In genomic region chr2:223697316-223697875, GRCh38 we compare ENCODE assay signal across 18 cellular contexts.
DNase-seq lines count a peak whose midpoint lies in the region; ATAC-seq and TF ChIP-seq lines count a peak whose summit lies in the region.
"Had no signal": no experiment of that assay in that cellular context is flagged by ENCODE, and none has a peak within 500 bp of the region (broad histone marks: within the 10 kb centered on the region; RNA-seq: fewer than 3 reads in every experiment).

No MANE protein-coding gene starts in this region.

- H3K4me3 Mint-ChIP-seq in stimulated activated naive B cell treated with anti-CD40 and anti-IgM and Interleukin-4, amounts not matched to agents 10 μg/mL and 1 μg/mL and 100 μg/mL, for 72 hours = no peak overlapping the region
- H3K4me3 Mint-ChIP-seq: CD4-positive, CD25-positive, alpha-beta regulatory T cell; GM23338 had no signal

- no peaks in the 10 kb centered on the region for H3K79me2 ChIP-seq in SK-N-SH (ENCODE audit: insufficient read depth)
- H3K79me2 ChIP-seq in fibroblast of lung (ENCODE audit: control insufficient read depth, insufficient read depth, low read length) = no peaks in the 10 kb centered on the region
- H3K79me2 ChIP-seq in smooth muscle cell (ENCODE audit: low read depth) = no peaks in the 10 kb centered on the region

- TF ChIP-seq CTCF in SK-N-SH (IDR thresholded peaks at IDR 0.05) = no peak
- no peak for TF ChIP-seq CTCF in fibroblast of lung (conservative IDR thresholded peaks at IDR 0.05 in 1 of 2, IDR thresholded peaks at IDR 0.05 in 1 of 2; ENCODE audit: low read depth in 1 of 2, low read length in 2 of 2)
- no peak for TF ChIP-seq CTCF in smooth muscle cell (IDR thresholded peaks at IDR 0.05; ENCODE audit: borderline replicate concordance, insufficient read depth, poor library complexity, severe bottlenecking)

- H3K27me3 ChIP-seq in SK-N-SH (ENCODE audit: insufficient read depth) (no peaks in the 10 kb centered on the region), fibroblast of lung (ENCODE audit: control insufficient read depth, insufficient read depth, low read length) (no peaks in the 10 kb centered on the region), smooth muscle cell (ENCODE audit: low read depth) (no peaks in the 10 kb centered on the region)

- peak overlapping the region; percentile 12; the same call in 1 of the 2 replicates for H3K9ac ChIP-seq in SK-N-SH
- H3K9ac ChIP-seq in fibroblast of lung (ENCODE audit: insufficient read depth, low read length) = no peak overlapping the region
- H3K9ac ChIP-seq in smooth muscle cell (ENCODE audit: low read depth) = no peak overlapping the region
- H3K9ac ChIP-seq: KMS-11 had no signal

- TF ChIP-seq RAD21 in SK-N-SH (IDR thresholded peaks at IDR 0.05; ENCODE audit: low read length) = no peak

- H3K4me3 ChIP-seq in SK-N-SH (ENCODE audit: low read depth in 2 of 2, low read length in 1 of 2) (no peak overlapping the region), fibroblast of lung (replicated peaks in 1 of 4; ENCODE audit: control extremely low read depth in 1 of 4, insufficient read depth in 1 of 4, low read depth in 3 of 4, low read length in 4 of 4) (no peak overlapping the region), smooth muscle cell (no peak overlapping the region)
- H3K4me3 ChIP-seq: GM23338 had no signal

- 15% methylated on average over 2 of the region's 2 CpGs for WGBS in SK-N-SH (ENCODE audit: low lambda C conversion rate)
- 91% methylated on average over 2 of the region's 2 CpGs for WGBS in smooth muscle cell (ENCODE audit: low lambda C conversion rate)

- no peak overlapping the region for H2AFZ ChIP-seq in SK-N-SH (ENCODE audit: low read depth)
- no peak overlapping the region for H2AFZ ChIP-seq in fibroblast of lung (ENCODE audit: low read length)
- no peak overlapping the region for H2AFZ ChIP-seq in smooth muscle cell (ENCODE audit: low read depth)
- H2AFZ ChIP-seq: GM23338 had no signal

- H3K4me1 ChIP-seq in SK-N-SH (ENCODE audit: control insufficient read depth in 1 of 2, insufficient read depth in 2 of 2, low read depth in 1 of 2, low read length in 1 of 2) (peaks cover 0 to 45% of the 10 kb centered on the region in 2 experiments; a peak in 3 of 4 replicates), fibroblast of lung (ENCODE audit: control insufficient read depth, extremely low read depth, insufficient read depth, low read length) (peaks cover 7% of the 10 kb centered on the region), smooth muscle cell (ENCODE audit: low read depth) (no peaks in the 10 kb centered on the region)

- CTCF ChIA-PET in SK-N-SH (lab: Yijun Ruan, JAX) = no interaction called here

- H3K36me3 Mint-ChIP-seq in stimulated activated naive B cell treated with anti-CD40 and anti-IgM and Interleukin-4, amounts not matched to agents 10 μg/mL and 1 μg/mL and 100 μg/mL, for 72 hours = no peaks in the 10 kb centered on the region

- no peaks in the 10 kb centered on the region for H3K4me1 Mint-ChIP-seq in stimulated activated naive B cell treated with anti-CD40 and anti-IgM and Interleukin-4, amounts not matched to agents 10 μg/mL and 1 μg/mL and 100 μg/mL, for 72 hours

- H3K27ac Mint-ChIP-seq in stimulated activated naive B cell treated with anti-CD40 and anti-IgM and Interleukin-4, amounts not matched to agents 10 μg/mL and 1 μg/mL and 100 μg/mL, for 72 hours = no peak overlapping the region
- H3K27ac Mint-ChIP-seq: CD4-positive, CD25-positive, alpha-beta regulatory T cell; GM23338 had no signal

- DNase-seq in NCI-H510A treated with DMSO at 0.1 percent for 48 hours (lab: John Stamatoyannopoulos, UW) = peak; percentile 28
- DNase-seq in NCI-H510A (lab: John Stamatoyannopoulos, UW) = no peak
- DNase-seq in SK-N-SH = no peak
- peak; percentile 12 to 41 for DNase-seq in fibroblast of lung (ENCODE audit: low read depth in 2 of 2)
- DNase-seq in smooth muscle cell (lab: John Stamatoyannopoulos, UW; ENCODE audit: unreplicated experiment) = no peak
- DNase-seq in stimulated activated naive B cell treated with anti-CD40 and anti-IgM and Interleukin-4, amounts not matched to agents 10 μg/mL and 1 μg/mL and 100 μg/mL, for 72 hours = no peak
- DNase-seq: AML-193; CD4-positive, CD25-positive, alpha-beta regulatory T cell; GF-D8; MM.1S; NCI-H1105 treated with DMSO at 0.1 percent for 48 hours; NCI-H187; NCI-H446 treated with DMSO at 0.1 percent for 48 hours; NCI-H82 had no signal

- H3K36me3 ChIP-seq in SK-N-SH (replicated peaks in 1 of 2; ENCODE audit: control insufficient read depth in 1 of 2, insufficient read depth in 2 of 2, low read length in 1 of 2) = no peaks in the 10 kb centered on the region
- no peaks in the 10 kb centered on the region for H3K36me3 ChIP-seq in fibroblast of lung (ENCODE audit: control insufficient read depth, insufficient read depth, low read length)
- no peaks in the 10 kb centered on the region for H3K36me3 ChIP-seq in smooth muscle cell (ENCODE audit: low read depth)

- peaks cover 11 to 16% of the 10 kb centered on the region in 2 donors for H3K27me3 Mint-ChIP-seq in stimulated activated naive B cell treated with anti-CD40 and anti-IgM and Interleukin-4, amounts not matched to agents 10 μg/mL and 1 μg/mL and 100 μg/mL, for 72 hours

- 0 out of 4 replicates have a peak, but pooled peaks of 1 of the 2 experiments have one; percentile 7 for TF ChIP-seq EP300 in SK-N-SH (IDR thresholded peaks at IDR 0.05; ENCODE audit: borderline replicate concordance in 1 of 2, low read depth in 1 of 2, low read length in 1 of 2)

- H3K27ac ChIP-seq in SK-N-SH (ENCODE audit: low read depth in 2 of 2, low read length in 1 of 2) (peak overlapping the region; percentile 43 to 93; a peak in 3 of 4 replicates), fibroblast of lung (ENCODE audit: insufficient read depth, low read length) (no peak overlapping the region), smooth muscle cell (ENCODE audit: low read depth) (peak overlapping the region; percentile 57)
- H3K27ac ChIP-seq: KMS-11 had no signal

- H3K9me3 ChIP-seq in SK-N-SH = no peaks in the 10 kb centered on the region
- H3K9me3 ChIP-seq in fibroblast of lung (ENCODE audit: control insufficient read depth, insufficient read depth, low read depth, low read length) = no peaks in the 10 kb centered on the region
- H3K9me3 ChIP-seq in smooth muscle cell (replicated peaks; ENCODE audit: low read depth) = no peaks in the 10 kb centered on the region

- H4K20me1 ChIP-seq in SK-N-SH (ENCODE audit: insufficient read depth) (no peaks in the 10 kb centered on the region), fibroblast of lung (ENCODE audit: control insufficient read depth, extremely low read depth, insufficient read depth, low read length) (no peaks in the 10 kb centered on the region), smooth muscle cell (ENCODE audit: low read depth) (no peaks in the 10 kb centered on the region)

- H3K9me3 Mint-ChIP-seq in stimulated activated naive B cell treated with anti-CD40 and anti-IgM and Interleukin-4, amounts not matched to agents 10 μg/mL and 1 μg/mL and 100 μg/mL, for 72 hours = peaks cover 0 to 1% of the 10 kb centered on the region in 2 donors
- H3K9me3 Mint-ChIP-seq: CD4-positive, CD25-positive, alpha-beta regulatory T cell; GM23338 had no signal

- H3K9me2 ChIP-seq in SK-N-SH = no peaks in the 10 kb centered on the region

- H3F3A ChIP-seq in SK-N-SH (replicated peaks; ENCODE audit: insufficient read depth) (peaks cover 41% of the 10 kb centered on the region), smooth muscle cell (ENCODE audit: low read depth) (no peaks in the 10 kb centered on the region)

- POLR2A ChIA-PET in SK-N-SH (lab: Yijun Ruan, JAX) = no interaction called here

- ATAC-seq in HG03432 (IDR thresholded peaks at IDR 0.05; ENCODE audit: unreplicated experiment) = no peak
- no peak for ATAC-seq in HG02885 (IDR thresholded peaks at IDR 0.05; ENCODE audit: poor library complexity, unreplicated experiment)
- ATAC-seq in stimulated activated naive B cell treated with anti-CD40 and anti-IgM and Interleukin-4, amounts not matched to agents 10 μg/mL and 1 μg/mL and 100 μg/mL, for 72 hours (replicated peaks) = no peak
- ATAC-seq: GM23338 had no signal

- H3K4me2 ChIP-seq in SK-N-SH (no peak overlapping the region; the same call in 1 of the 2 replicates), fibroblast of lung (ENCODE audit: extremely low read depth, insufficient read depth, low read length) (no peak overlapping the region), smooth muscle cell (no peak overlapping the region)
- H3K4me2 ChIP-seq: GM23338, KMS-11 had no signal

TF ChIP-seq in SK-N-SH, 30 proteins besides CTCF, POLR2A, EP300 and RAD21:
- peak; percentile 55; the same call in 1 of the 2 replicates for TF ChIP-seq MEF2A (IDR thresholded peaks at IDR 0.05; ENCODE audit: borderline replicate concordance, low read depth)
- TF ChIP-seq NFIC (IDR thresholded peaks at IDR 0.05; ENCODE audit: borderline replicate concordance) = 0 out of 2 replicates have a peak, but pooled peaks have one; percentile 5
- TF ChIP-seq NRF1 (IDR thresholded peaks at IDR 0.05; ENCODE audit: low read depth, low read length) = no peak
TF ChIP-seq in SK-N-SH: peak in this region for 2.

Comparison
In these comparisons a context has a peak if more than half of its experiments do, and no peak if none do; other contexts are left out.
1. DNase-seq: peak in NCI-H510A treated with DMSO at 0.1 percent for 48 hours (single experiment) and fibroblast of lung (2 of 2); none in NCI-H510A (single experiment), SK-N-SH (single experiment), smooth muscle cell (single experiment) and stimulated activated naive B cell treated with anti-CD40 and anti-IgM and Interleukin-4, amounts not matched to agents 10 μg/mL and 1 μg/mL and 100 μg/mL, for 72 hours (single experiment).